Comparison of ENCODE assay signal across 9 cellular contexts in the genomic region with DNA sequence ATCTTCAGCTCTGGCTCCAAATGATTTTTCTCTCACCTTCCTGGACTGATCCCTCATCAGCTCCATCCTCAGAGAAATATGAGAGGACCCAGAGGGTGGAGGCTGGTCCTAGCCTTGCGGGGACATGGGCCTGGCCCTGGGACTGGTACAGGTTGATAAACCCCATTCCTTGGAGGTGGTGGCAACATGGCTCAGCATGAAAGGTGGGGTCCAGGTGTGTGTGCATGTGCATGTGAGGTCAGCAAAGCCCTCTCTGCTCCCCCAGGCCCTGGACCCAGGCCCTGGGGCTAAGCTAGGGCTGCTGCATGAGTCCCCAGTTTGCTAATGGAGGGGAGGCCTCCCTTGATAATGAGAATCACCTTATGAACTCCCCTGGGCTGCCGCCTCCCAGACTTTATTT.
"Had no signal": no experiment of that assay in that cellular context is flagged by ENCODE, and none has a peak within 500 bp of the region (broad histone marks: within the 10 kb centered on the region; RNA-seq: fewer than 3 reads in every experiment).

No MANE protein-coding gene starts in this region.

- H3K27ac ChIP-seq: GM23248, HL-60 had no signal

- H3K27ac Mint-ChIP-seq: HFFc6, IgD-negative memory B cell had no signal

- H3K4me1 Mint-ChIP-seq: IgD-negative memory B cell had no signal

- ATAC-seq: HCT116, HepG2 had no signal

- DNase-seq: GM23248, GOT3, H7, HFFc6 had no signal

- H3K9me3 ChIP-seq: HAP-1 had no signal

- H3K36me3 Mint-ChIP-seq: IgD-negative memory B cell had no signal

- H3K9me3 Mint-ChIP-seq: HFFc6, IgD-negative memory B cell had no signal

- H3K4me3 ChIP-seq: GM23248, HAP-1 had no signal

- H3K4me1 ChIP-seq: HAP-1 had no signal

- FAIRE-seq: HepG2 had no signal

- H3K36me3 ChIP-seq: HAP-1 had no signal

- H3K4me3 Mint-ChIP-seq: HFFc6, IgD-negative memory B cell had no signal
